Comparison of ENCODE assay signal across 29 cellular contexts in genomic region chr7:124697746-124698145, GRCh38.
"Had no signal": no experiment of that assay in that cellular context is flagged by ENCODE, and none has a peak within 500 bp of the region (broad histone marks: within the 10 kb centered on the region; RNA-seq: fewer than 3 reads in every experiment).

No MANE protein-coding gene starts in this region.

- H3K27ac ChIP-seq: left lung, lower lobe of right lung, pancreas, prostate gland, skin epidermis, stomach, testis, thyroid gland, transverse colon, upper lobe of left lung, vagina had no signal

- ATAC-seq: left colon; left lung; lower lobe of right lung; naive thymus-derived CD8-positive, alpha-beta T cell; pancreas; right cardiac atrium; sciatic nerve; stimulated activated naive B cell treated with anti-CD40 and anti-IgM and Interleukin-4, amounts not matched to agents 10 μg/mL and 1 μg/mL and 100 μg/mL, for 72 hours; stimulated activated naive CD8-positive, alpha-beta T cell treated with anti-CD3 and anti-CD28 coated beads, Interleukin-15, Interleukin-2, amounts not matched to agents 100 U/mL and 50 U/mL, for 24 hours had no signal

- DNase-seq: immature natural killer cell; kidney; left colon; left lung; lower lobe of right lung; mammary epithelial cell; mesenchymal stem cell; naive thymus-derived CD8-positive, alpha-beta T cell; nucleus accumbens; pancreas; posterior cingulate gyrus; retina; right cardiac atrium; stimulated activated CD4-positive, alpha-beta T cell treated with anti-CD3 and anti-CD28 coated beads, Interleukin-12 subunit alpha, Interleukin-12 subunit beta, amount 100 ng/mL, for 4 hours; stimulated activated CD4-positive, alpha-beta T cell treated with anti-CD3 and anti-CD28 coated beads, Interleukin-15, amount 100 ng/mL, for 24 hours; stimulated activated CD4-positive, alpha-beta T cell treated with anti-CD3 and anti-CD28 coated beads, Interleukin-2, amount 100 ng/mL, for 24 hours; stimulated activated CD4-positive, alpha-beta T cell treated with anti-CD3 and anti-CD28 coated beads, Interleukin-4, amount 100 ng/mL, for 1 hour; stimulated activated naive B cell treated with anti-CD40 and anti-IgM and Interleukin-4, amounts not matched to agents 10 μg/mL and 1 μg/mL and 100 μg/mL, for 72 hours; stimulated activated naive CD8-positive, alpha-beta T cell treated with anti-CD3 and anti-CD28 coated beads, Interleukin-15, Interleukin-2, amounts not matched to agents 100 U/mL and 50 U/mL, for 24 hours; stomach; testis; thyroid gland; transverse colon; upper lobe of left lung had no signal

- H3K4me1 ChIP-seq: left lung, lower lobe of right lung, pancreas, prostate gland, stomach, testis, thyroid gland, transverse colon, upper lobe of left lung, vagina had no signal

- H3K36me3 ChIP-seq: left lung, lower lobe of right lung, pancreas, prostate gland, stomach, thyroid gland, transverse colon, upper lobe of left lung, vagina had no signal

- H3K9me3 ChIP-seq: left lung, lower lobe of right lung, pancreas, prostate gland, stomach, testis, thyroid gland, transverse colon, upper lobe of left lung, vagina had no signal

- FAIRE-seq: islet of Langerhans, kidney, pancreas had no signal

- H3K27me3 ChIP-seq: left lung, pancreas, stomach, testis, thyroid gland, transverse colon, upper lobe of left lung, vagina had no signal

- H3K4me3 ChIP-seq: left lung, lower lobe of right lung, pancreas, prostate gland, skin epidermis, stomach, testis, thyroid gland, transverse colon, upper lobe of left lung, vagina had no signal
